In genomic region chr10:59891349-59891748, GRCh38 we compare ENCODE assay signal across 17 cellular contexts. TPM values are rescaled to one million over a fixed set of nuclear protein-coding genes. Genes with fewer than 3 reads are reported as not detected.
DNase-seq lines count a peak whose midpoint lies in the region; ATAC-seq and TF ChIP-seq lines count a peak whose summit lies in the region.
"Had no signal": no experiment of that assay in that cellular context is flagged by ENCODE, and none has a peak within 500 bp of the region (broad histone marks: within the 10 kb centered on the region; RNA-seq: fewer than 3 reads in every experiment).

No MANE protein-coding gene starts in this region.

- DNase-seq in esophagus squamous epithelium (lab: John Stamatoyannopoulos, UW) (no peak), NCI-H526 treated with DMSO at 0.1 percent for 48 hours (lab: John Stamatoyannopoulos, UW) (no peak), ureter (ENCODE audit: low spot score) (no peak), NCI-H1105 treated with DMSO at 0.1 percent for 48 hours (lab: John Stamatoyannopoulos, UW) (no peak)
- DNase-seq: CD8-positive, alpha-beta T cell; endodermal cell; GDM1; glutamatergic neuron; NCI-H69; SIG-M5 had no signal

- ATAC-seq in GM18868 (IDR thresholded peaks at IDR 0.05; ENCODE audit: unreplicated experiment) (peak; percentile 72), GM21786 (IDR thresholded peaks at IDR 0.05; ENCODE audit: unreplicated experiment) (peak; percentile 44), HG03469 (IDR thresholded peaks at IDR 0.05; ENCODE audit: unreplicated experiment) (peak; percentile 42), GM21447 (IDR thresholded peaks at IDR 0.05; ENCODE audit: unreplicated experiment) (no peak)
- ATAC-seq: CD8-positive, alpha-beta T cell; natural killer cell treated with Interleukin-12 subunit alpha and Interleukin-12 subunit beta and Interleukin-15 and Interleukin-18, amount 100 ng/mL, for 72 hours; sciatic nerve had no signal

- no peaks in the 10 kb centered on the region for H3K9me3 ChIP-seq in esophagus squamous epithelium
- H3K9me3 ChIP-seq: thoracic aorta had no signal

- 26 to 29% methylated on average over 3 of the region's 3 CpGs for WGBS in esophagus squamous epithelium, 2 donors

- H3K4me1 ChIP-seq in esophagus squamous epithelium = peaks cover 58 to 100% (median 68%) of the 10 kb centered on the region in 3 donors

- intact Hi-C loops in esophagus squamous epithelium (cut with DNase I) = no loop called here

- H3K27me3 ChIP-seq in esophagus squamous epithelium = no peaks in the 10 kb centered on the region

- TF ChIP-seq CTCF in esophagus squamous epithelium (IDR thresholded peaks at IDR 0.05) = no peak

- peaks cover 0 to 20% (median 0%) of the 10 kb centered on the region in 3 donors for H3K36me3 ChIP-seq in esophagus squamous epithelium
- H3K36me3 ChIP-seq: thoracic aorta had no signal

- H3K4me3 ChIP-seq in esophagus squamous epithelium = no peak overlapping the region
- H3K4me3 ChIP-seq: thoracic aorta had no signal

- no peak for TF ChIP-seq POLR2A in esophagus squamous epithelium (IDR thresholded peaks at IDR 0.05)

- H3K27ac ChIP-seq in esophagus squamous epithelium = peak overlapping the region; percentile 24 to 84 (median 76)

RNA-seq across cellular contexts. Expression of gene CCDC6, which starts 15.0 kb away (rescaled TPM):
- total RNA-seq in esophagus squamous epithelium (10 to 100 TPM; 52.5 to 65.8 (median 57.7) TPM), ureter (64.5 TPM)
